8 cellular contexts compared by ENCODE assay signal in the genomic region with DNA sequence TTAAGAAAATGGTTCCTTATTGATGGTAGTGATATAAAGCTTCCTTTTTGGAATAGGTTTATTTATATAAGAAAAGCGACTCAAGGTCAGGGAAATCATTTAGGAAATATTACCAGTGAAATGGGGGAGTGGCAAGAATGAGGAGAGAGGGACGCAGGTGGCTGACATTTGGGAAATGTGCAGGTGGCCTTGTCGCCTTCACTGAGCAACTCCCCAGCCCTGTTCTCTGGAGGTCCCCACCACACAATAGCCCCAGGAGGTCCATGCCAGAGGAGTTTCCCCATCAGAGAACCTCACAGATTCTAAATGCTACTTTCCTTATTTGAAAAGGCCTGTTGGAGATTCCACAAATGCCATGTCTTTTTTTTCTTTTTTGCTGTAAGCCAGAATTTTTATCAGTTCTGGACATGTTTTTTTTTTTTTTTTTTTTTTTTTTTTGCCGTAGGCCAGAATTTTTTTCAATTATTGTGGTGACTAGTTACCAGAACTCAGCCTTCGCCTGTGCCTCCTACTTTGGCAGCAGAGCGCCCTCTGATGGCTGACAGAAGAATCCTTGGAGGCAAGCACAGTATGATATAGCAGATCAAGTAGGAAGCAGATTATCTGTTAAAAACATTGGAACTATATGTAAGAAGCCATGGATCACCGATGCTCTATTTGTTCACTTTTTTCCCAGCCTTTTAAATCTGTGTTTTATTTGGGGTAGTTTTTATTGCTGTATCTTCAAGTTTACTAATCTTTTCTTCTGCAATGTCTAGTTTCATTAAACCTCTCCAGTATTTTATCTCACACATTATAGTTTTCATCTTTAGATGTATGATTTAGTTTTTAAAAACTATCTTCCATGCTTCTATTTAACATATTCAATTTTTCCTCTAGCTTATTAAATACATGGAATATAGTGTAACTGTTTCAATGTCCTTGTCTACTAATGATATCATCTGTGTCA. TPM values are rescaled to one million over a fixed set of nuclear protein-coding genes. Genes with fewer than 3 reads are reported as not detected.
DNase-seq lines count a peak whose midpoint lies in the region; ATAC-seq and TF ChIP-seq lines count a peak whose summit lies in the region.

No MANE protein-coding gene starts in this region.

- H3K36me3 Mint-ChIP-seq in activated CD8-positive, alpha-beta T cell treated with anti-CD3 and anti-CD28 coated beads for 36 hours (ENCODE audit: low read depth) = no peaks in the 10 kb centered on the region
- H3K36me3 Mint-ChIP-seq in endodermal cell (ENCODE audit: low read depth) = no peaks in the 10 kb centered on the region

- H3K9me3 ChIP-seq in endodermal cell (ENCODE audit: control insufficient read depth, low read length) = peaks cover under 1% of the 10 kb centered on the region

- no peak overlapping the region for H3K27ac ChIP-seq in endodermal cell (ENCODE audit: low read depth, low read length)
- peak overlapping the region; percentile 14 for H3K27ac ChIP-seq in substantia nigra (ENCODE audit: low read depth, low read length, poor library complexity, severe bottlenecking)

- H3K27me3 Mint-ChIP-seq in activated CD8-positive, alpha-beta T cell treated with anti-CD3 and anti-CD28 coated beads for 36 hours = no peaks in the 10 kb centered on the region
- peaks cover 8% of the 10 kb centered on the region for H3K27me3 Mint-ChIP-seq in endodermal cell (ENCODE audit: insufficient read depth)

- no peak overlapping the region for H3K9ac ChIP-seq in endodermal cell (ENCODE audit: extremely low read depth, low read length, poor library complexity, severe bottlenecking)

- CTCF ChIA-PET in GM10248 (lab: Yijun Ruan, JAX) = interaction anchor here (0.8 to 11.4 kb wide), 32 partner anchors 8 to 646 kb away, joined by 3 to 150 read pairs (median 3); a partner anchor contains a TSS
- CTCF ChIA-PET in activated CD8-positive, alpha-beta T cell treated with anti-CD3 and anti-CD28 coated beads for 36 hours (lab: Charles Lee) = interaction anchor here (0.7 to 5.7 kb wide), 26 partner anchors 9 to 647 kb away, joined by 3 to 84 read pairs (median 5); a partner anchor contains a TSS

- no peaks in the 10 kb centered on the region for H3K9me3 Mint-ChIP-seq in activated CD8-positive, alpha-beta T cell treated with anti-CD3 and anti-CD28 coated beads for 36 hours
- peaks cover 3% of the 10 kb centered on the region for H3K9me3 Mint-ChIP-seq in endodermal cell

- intact Hi-C loops in activated CD8-positive, alpha-beta T cell treated with anti-CD3 and anti-CD28 coated beads for 36 hours (cut with micrococcal nuclease) = loop anchor here (2.0 to 5.0 kb wide), 2 partner anchors 108 to 323 kb away; no protein-coding TSS in a partner anchor

- POLR2A ChIA-PET in GM10248 (lab: Yijun Ruan, JAX) = interaction anchor here (0.6 kb wide), 1 partner anchor 112 kb away, joined by 5 read pairs; no protein-coding TSS in a partner anchor
- POLR2A ChIA-PET in activated CD8-positive, alpha-beta T cell treated with anti-CD3 and anti-CD28 coated beads for 36 hours (lab: Charles Lee) = interaction anchor here (1.1 kb wide), 1 partner anchor 111 kb away, joined by 3 read pairs; no protein-coding TSS in a partner anchor

- no peaks in the 10 kb centered on the region for H3K4me1 Mint-ChIP-seq in activated CD8-positive, alpha-beta T cell treated with anti-CD3 and anti-CD28 coated beads for 36 hours (ENCODE audit: low read depth)
- peaks cover 14% of the 10 kb centered on the region for H3K4me1 Mint-ChIP-seq in endodermal cell

- WGBS in endodermal cell (ENCODE audit: insufficient coverage in 1 of 2, insufficient read length in 1 of 2), 2 experiments = 36 to 48% methylated on average over 4 to 7 of the region's 7 CpGs

- H3K4me1 ChIP-seq in endodermal cell (ENCODE audit: control insufficient read depth, insufficient read depth, low read length) = peaks cover 2% of the 10 kb centered on the region

- no peaks in the 10 kb centered on the region for H3K36me3 ChIP-seq in endodermal cell (ENCODE audit: control insufficient read depth, insufficient read depth, low read length)

- no peak overlapping the region for H3K4me3 Mint-ChIP-seq in activated CD8-positive, alpha-beta T cell treated with anti-CD3 and anti-CD28 coated beads for 36 hours
- no peak overlapping the region for H3K4me3 Mint-ChIP-seq in endodermal cell

- no peak overlapping the region for H3K27ac Mint-ChIP-seq in activated CD8-positive, alpha-beta T cell treated with anti-CD3 and anti-CD28 coated beads for 36 hours
- no peak overlapping the region for H3K27ac Mint-ChIP-seq in endodermal cell

- H3K4me3 ChIP-seq in endodermal cell (ENCODE audit: low read length) = no peak overlapping the region

- H3K27me3 ChIP-seq in endodermal cell (ENCODE audit: control insufficient read depth, insufficient read depth, low read length, poor library complexity, severe bottlenecking) = no peaks in the 10 kb centered on the region

- DNase-seq in GM10248 (ENCODE audit: extremely low spot score) (peak; percentile 60), NCI-H82 treated with DMSO at 0.1 percent for 48 hours (lab: John Stamatoyannopoulos, UW; ENCODE audit: unreplicated experiment) (peak; percentile 51), endodermal cell (peak; percentile 85), mucosa of gallbladder (ENCODE audit: low spot score) (peak; percentile 61), substantia nigra (lab: John Stamatoyannopoulos, UW) (peak in 33 of 49 donors; percentile 13 to 76 (median 50))
- peak; percentile 81 for DNase-seq in activated CD8-positive, alpha-beta T cell treated with anti-CD3 and anti-CD28 coated beads for 36 hours

- TF ChIP-seq CTCF in GM10248 (IDR thresholded peaks at IDR 0.05; ENCODE audit: control extremely low read depth, extremely low read depth, low read depth, missing control alignments) (peak; percentile 94), endodermal cell (conservative IDR thresholded peaks at IDR 0.05) (peak; percentile 95)
- peak; percentile 84 for TF ChIP-seq CTCF in activated CD8-positive, alpha-beta T cell treated with anti-CD3 and anti-CD28 coated beads for 36 hours (IDR thresholded peaks at IDR 0.05)

- ATAC-seq in HG03432 (IDR thresholded peaks at IDR 0.05; ENCODE audit: unreplicated experiment) (peak; percentile 74), HG03460 (IDR thresholded peaks at IDR 0.05; ENCODE audit: unreplicated experiment) (no peak)
- ATAC-seq in activated CD8-positive, alpha-beta T cell treated with anti-CD3 and anti-CD28 coated beads for 36 hours = peak; percentile 88

RNA-seq across cellular contexts. Expression of a gene that starts 18.6 kb away (rescaled TPM):
- not detected for total RNA-seq in activated CD8-positive, alpha-beta T cell treated with anti-CD3 and anti-CD28 coated beads for 36 hours
- total RNA-seq in endodermal cell (not detected), mucosa of gallbladder (not detected)
- not detected for polyA plus RNA-seq in endodermal cell (2013, experiment 1 of 2)
- not detected for polyA plus RNA-seq in endodermal cell (2013, experiment 2 of 2)

RNA-seq across cellular contexts. Expression of a gene that starts 36.0 kb away (rescaled TPM):
- total RNA-seq in activated CD8-positive, alpha-beta T cell treated with anti-CD3 and anti-CD28 coated beads for 36 hours = not detected
- total RNA-seq in endodermal cell (not detected), mucosa of gallbladder (not detected)
- polyA plus RNA-seq in endodermal cell (2013, experiment 1 of 2) = not detected
- polyA plus RNA-seq in endodermal cell (2013, experiment 2 of 2) = not detected
